Comparison of ENCODE assay signal across 9 cellular contexts in genomic region chr14:89618309-89618708, GRCh38.
DNase-seq lines count a peak whose midpoint lies in the region; FAIRE-seq and TF ChIP-seq lines count a peak whose summit lies in the region.
"Had no signal": no experiment of that assay in that cellular context is flagged by ENCODE, and none has a peak within 500 bp of the region (broad histone marks: within the 10 kb centered on the region; RNA-seq: fewer than 3 reads in every experiment).

No MANE protein-coding gene starts in this region.

- FAIRE-seq in frontal cortex (lab: Jason Lieb, UNC), result no peak
- FAIRE-seq in GM12891 (lab: Jason Lieb, UNC), result no peak
- FAIRE-seq: colon had no signal

- no peak for TF ChIP-seq POLR2A in GM12891 (IDR thresholded peaks at IDR 0.05; ENCODE audit: low read depth, low read length)

- H3K4me1 Mint-ChIP-seq in activated CD4-positive, alpha-beta T cell treated with anti-CD3 and anti-CD28 coated beads, Interleukin-2, amount 10 ng/mL, durations not matched to agents 7 days and 5 days, result peaks cover 70% of the 10 kb centered on the region
- H3K4me1 Mint-ChIP-seq in osteocyte (ENCODE audit: unreplicated experiment), result peaks cover 47% of the 10 kb centered on the region

- H3K9me3 Mint-ChIP-seq in activated CD4-positive, alpha-beta T cell treated with anti-CD3 and anti-CD28 coated beads, Interleukin-2, amount 10 ng/mL, durations not matched to agents 7 days and 5 days, result no peaks in the 10 kb centered on the region
- H3K9me3 Mint-ChIP-seq in osteocyte (ENCODE audit: unreplicated experiment), result no peaks in the 10 kb centered on the region

- H3K27ac ChIP-seq in VCaP, result peak overlapping the region; percentile 69; the same call in 1 of the 2 replicates

- CTCF ChIA-PET in activated CD4-positive, alpha-beta T cell treated with anti-CD3 and anti-CD28 coated beads, Interleukin-2, amount 10 ng/mL, durations not matched to agents 7 days and 5 days (lab: Charles Lee), result interaction anchor here (0.8 to 1.4 kb wide), 2 partner anchors 85 to 193 kb away, joined by 3 read pairs; no protein-coding TSS in a partner anchor

- H3K27me3 Mint-ChIP-seq in activated CD4-positive, alpha-beta T cell treated with anti-CD3 and anti-CD28 coated beads, Interleukin-2, amount 10 ng/mL, durations not matched to agents 7 days and 5 days, result no peaks in the 10 kb centered on the region
- H3K27me3 Mint-ChIP-seq in osteocyte (ENCODE audit: unreplicated experiment), result no peaks in the 10 kb centered on the region

- peak overlapping the region; percentile 89 for H3K4me3 Mint-ChIP-seq in activated CD4-positive, alpha-beta T cell treated with anti-CD3 and anti-CD28 coated beads, Interleukin-2, amount 10 ng/mL, durations not matched to agents 7 days and 5 days
- H3K4me3 Mint-ChIP-seq in osteocyte (ENCODE audit: unreplicated experiment), result peak overlapping the region; percentile 85

- TF ChIP-seq CTCF in VCaP (conservative IDR thresholded peaks at IDR 0.05) (no peak), osteocyte (IDR thresholded peaks at IDR 0.05) (no peak)

- H3K36me3 Mint-ChIP-seq in activated CD4-positive, alpha-beta T cell treated with anti-CD3 and anti-CD28 coated beads, Interleukin-2, amount 10 ng/mL, durations not matched to agents 7 days and 5 days (ENCODE audit: low read depth), result peaks cover 11% of the 10 kb centered on the region
- no peaks in the 10 kb centered on the region for H3K36me3 Mint-ChIP-seq in osteocyte (ENCODE audit: unreplicated experiment)

- no peak for DNase-seq in activated CD4-positive, alpha-beta T cell treated with anti-CD3 and anti-CD28 coated beads, Interleukin-2, amount 10 ng/mL, durations not matched to agents 7 days and 5 days
- no peak for DNase-seq in activated CD4-positive, alpha-beta T cell treated with anti-CD3 and anti-CD28 coated beads, Interleukin-2, amount 50 U/mL, for 4 hours
- peak; percentile 29 to 52 for DNase-seq in frontal cortex (ENCODE audit: low spot score in 2 of 2)
- DNase-seq in osteocyte (ENCODE audit: extremely low spot score, unreplicated experiment), result no peak
- DNase-seq in GM12891 (ENCODE audit: insufficient read length, low spot score), result no peak
- no peak for DNase-seq in NCI-H2171 (lab: John Stamatoyannopoulos, UW)
- DNase-seq in activated CD8-positive, alpha-beta memory T cell treated with anti-CD3 and anti-CD28 coated beads, Interleukin-2, amount 50 U/mL, for 48 hours, result no peak

- peak overlapping the region; percentile 96 for H3K27ac Mint-ChIP-seq in activated CD4-positive, alpha-beta T cell treated with anti-CD3 and anti-CD28 coated beads, Interleukin-2, amount 10 ng/mL, durations not matched to agents 7 days and 5 days
- H3K27ac Mint-ChIP-seq in osteocyte (ENCODE audit: unreplicated experiment), result peak overlapping the region; percentile 94

- POLR2A ChIA-PET in activated CD4-positive, alpha-beta T cell treated with anti-CD3 and anti-CD28 coated beads, Interleukin-2, amount 10 ng/mL, durations not matched to agents 7 days and 5 days (lab: Charles Lee), result no interaction called here

TF ChIP-seq in GM12891, 5 proteins besides CTCF, POLR2A, EP300 and RAD21:
- TF ChIP-seq POLR2AphosphoS5 (IDR thresholded peaks at IDR 0.05; ENCODE audit: low read depth, low read length), result no peak
- TF ChIP-seq POU2F2 (IDR thresholded peaks at IDR 0.05; ENCODE audit: low read depth, low read length), result no peak

Comparison
In these comparisons a context has a peak if more than half of its experiments do, and no peak if none do; other contexts are left out.
1. DNase-seq: peak in frontal cortex (2 of 2); none in activated CD4-positive, alpha-beta T cell treated with anti-CD3 and anti-CD28 coated beads, Interleukin-2, amount 10 ng/mL, durations not matched to agents 7 days and 5 days (single experiment), activated CD4-positive, alpha-beta T cell treated with anti-CD3 and anti-CD28 coated beads, Interleukin-2, amount 50 U/mL, for 4 hours (0 of 2), osteocyte (single experiment), GM12891 (single experiment), NCI-H2171 (single experiment) and activated CD8-positive, alpha-beta memory T cell treated with anti-CD3 and anti-CD28 coated beads, Interleukin-2, amount 50 U/mL, for 48 hours (single experiment).